Comparison of ENCODE assay signal across 1 cellular context in the genomic region with DNA sequence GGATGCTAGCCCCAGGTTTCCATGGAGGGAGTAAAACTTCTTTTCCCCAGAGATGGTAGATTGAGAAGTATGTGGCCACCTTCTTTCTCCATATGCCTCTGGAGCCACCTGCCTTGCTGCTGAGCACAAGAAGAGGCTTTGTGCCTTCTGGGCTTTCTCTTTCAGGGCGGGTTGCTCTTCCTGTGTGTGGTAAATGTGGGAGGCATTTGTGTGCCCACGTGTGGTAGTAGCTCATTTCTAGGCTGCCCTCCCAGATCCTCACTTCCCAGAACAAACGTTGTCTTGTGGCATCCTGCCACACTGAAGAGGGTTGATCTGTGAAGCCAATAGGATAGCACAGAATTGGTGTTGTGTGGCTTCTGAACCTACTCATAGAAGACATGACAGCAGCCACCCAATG.
TF ChIP-seq lines count a peak whose summit lies in the region.

No MANE protein-coding gene starts in this region.

TF ChIP-seq in SK-N-SH treated with all-trans-retinoic acid at 6 μM for 48 hours, 23 proteins besides CTCF, POLR2A, EP300 and RAD21 (continued from another document):
- TF ChIP-seq, protein P1, sequence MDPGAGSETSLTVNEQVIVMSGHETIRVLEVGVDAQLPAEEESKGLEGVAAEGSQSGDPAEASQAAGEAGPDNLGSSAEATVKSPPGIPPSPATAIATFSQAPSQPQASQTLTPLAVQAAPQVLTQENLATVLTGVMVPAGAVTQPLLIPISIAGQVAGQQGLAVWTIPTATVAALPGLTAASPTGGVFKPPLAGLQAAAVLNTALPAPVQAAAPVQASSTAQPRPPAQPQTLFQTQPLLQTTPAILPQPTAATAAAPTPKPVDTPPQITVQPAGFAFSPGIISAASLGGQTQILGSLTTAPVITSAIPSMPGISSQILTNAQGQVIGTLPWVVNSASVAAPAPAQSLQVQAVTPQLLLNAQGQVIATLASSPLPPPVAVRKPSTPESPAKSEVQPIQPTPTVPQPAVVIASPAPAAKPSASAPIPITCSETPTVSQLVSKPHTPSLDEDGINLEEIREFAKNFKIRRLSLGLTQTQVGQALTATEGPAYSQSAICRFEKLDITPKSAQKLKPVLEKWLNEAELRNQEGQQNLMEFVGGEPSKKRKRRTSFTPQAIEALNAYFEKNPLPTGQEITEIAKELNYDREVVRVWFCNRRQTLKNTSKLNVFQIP (CRISPR knock-in tag; IDR thresholded peaks at IDR 0.05; ENCODE audit: borderline replicate concordance, low read depth) = no peak
- TF ChIP-seq, protein P2, sequence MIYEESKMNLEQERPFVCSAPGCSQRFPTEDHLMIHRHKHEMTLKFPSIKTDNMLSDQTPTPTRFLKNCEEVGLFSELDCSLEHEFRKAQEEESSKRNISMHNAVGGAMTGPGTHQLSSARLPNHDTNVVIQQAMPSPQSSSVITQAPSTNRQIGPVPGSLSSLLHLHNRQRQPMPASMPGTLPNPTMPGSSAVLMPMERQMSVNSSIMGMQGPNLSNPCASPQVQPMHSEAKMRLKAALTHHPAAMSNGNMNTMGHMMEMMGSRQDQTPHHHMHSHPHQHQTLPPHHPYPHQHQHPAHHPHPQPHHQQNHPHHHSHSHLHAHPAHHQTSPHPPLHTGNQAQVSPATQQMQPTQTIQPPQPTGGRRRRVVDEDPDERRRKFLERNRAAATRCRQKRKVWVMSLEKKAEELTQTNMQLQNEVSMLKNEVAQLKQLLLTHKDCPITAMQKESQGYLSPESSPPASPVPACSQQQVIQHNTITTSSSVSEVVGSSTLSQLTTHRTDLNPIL (CRISPR knock-in tag; IDR thresholded peaks at IDR 0.05; ENCODE audit: low read depth) = no peak
- TF ChIP-seq ZNF8 (CRISPR knock-in tag; IDR thresholded peaks at IDR 0.05) (no peak), ZFP3 (CRISPR knock-in tag; IDR thresholded peaks at IDR 0.05) (no peak), ZNF565 (CRISPR knock-in tag; conservative IDR thresholded peaks at IDR 0.05; ENCODE audit: low read depth) (no peak), GLIS3 (CRISPR knock-in tag; IDR thresholded peaks at IDR 0.05) (no peak), TOX (CRISPR knock-in tag; IDR thresholded peaks at IDR 0.05; ENCODE audit: borderline replicate concordance) (no peak), BACH2 (CRISPR knock-in tag; IDR thresholded peaks at IDR 0.05; ENCODE audit: borderline replicate concordance) (no peak), ZNF70 (CRISPR knock-in tag; IDR thresholded peaks at IDR 0.05) (no peak), PPARA (CRISPR knock-in tag; IDR thresholded peaks at IDR 0.05; ENCODE audit: borderline replicate concordance) (no peak)
- TF ChIP-seq, protein P3, sequence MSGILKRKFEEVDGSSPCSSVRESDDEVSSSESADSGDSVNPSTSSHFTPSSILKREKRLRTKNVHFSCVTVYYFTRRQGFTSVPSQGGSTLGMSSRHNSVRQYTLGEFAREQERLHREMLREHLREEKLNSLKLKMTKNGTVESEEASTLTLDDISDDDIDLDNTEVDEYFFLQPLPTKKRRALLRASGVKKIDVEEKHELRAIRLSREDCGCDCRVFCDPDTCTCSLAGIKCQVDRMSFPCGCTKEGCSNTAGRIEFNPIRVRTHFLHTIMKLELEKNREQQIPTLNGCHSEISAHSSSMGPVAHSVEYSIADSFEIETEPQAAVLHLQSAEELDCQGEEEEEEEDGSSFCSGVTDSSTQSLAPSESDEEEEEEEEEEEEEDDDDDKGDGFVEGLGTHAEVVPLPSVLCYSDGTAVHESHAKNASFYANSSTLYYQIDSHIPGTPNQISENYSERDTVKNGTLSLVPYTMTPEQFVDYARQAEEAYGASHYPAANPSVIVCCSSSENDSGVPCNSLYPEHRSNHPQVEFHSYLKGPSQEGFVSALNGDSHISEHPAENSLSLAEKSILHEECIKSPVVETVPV (CRISPR knock-in tag; IDR thresholded peaks at IDR 0.05) = no peak
